16 cellular contexts compared by ENCODE assay signal in genomic region chr11:12270215-12270797, GRCh38.
DNase-seq lines count a peak whose midpoint lies in the region; ATAC-seq and TF ChIP-seq lines count a peak whose summit lies in the region.
"Had no signal": no experiment of that assay in that cellular context is flagged by ENCODE, and none has a peak within 500 bp of the region (broad histone marks: within the 10 kb centered on the region; RNA-seq: fewer than 3 reads in every experiment).

No MANE protein-coding gene starts in this region.

- DNase-seq in HFFc6 (no peak), WTC11 (ENCODE audit: low spot score) (no peak), fibroblast of the aortic adventitia (ENCODE audit: low read depth) (peak; percentile 44), osteoblast (ENCODE audit: insufficient read length, low spot score, missing footprints) (peak; percentile 64), medulla oblongata (ENCODE audit: extremely low spot score) (no peak), DMS79 (lab: John Stamatoyannopoulos, UW) (no peak)
- DNase-seq in activated CD4-positive, alpha-beta T cell treated with anti-CD3 and anti-CD28 coated beads, Interleukin-2, amount 50 U/mL, for 48 hours: no peak
- DNase-seq in stimulated activated CD4-positive, alpha-beta T cell treated with anti-CD3 and anti-CD28 coated beads, Interleukin-4, amount 100 ng/mL, for 24 hours: no peak
- DNase-seq: activated CD4-positive, CD25-positive, alpha-beta regulatory T cell; activated effector memory CD4-positive, alpha-beta T cell treated with anti-CD3 and anti-CD28 coated beads, Interleukin-2, amount 50 U/mL, for 16 hours; amniotic stem cell; left lung; naive B cell; NCI-H1436; NCI-H345 had no signal

- H3K27me3 Mint-ChIP-seq in HFFc6 (ENCODE audit: insufficient read depth) (peaks cover 2% of the 10 kb centered on the region), WTC11 (ENCODE audit: low read depth) (no peaks in the 10 kb centered on the region)

- POLR2A ChIA-PET in WTC11 (lab: Charles Lee): no interaction called here

- H3K27ac Mint-ChIP-seq in HFFc6 (peak overlapping the region; percentile 17), WTC11 (0 out of 2 replicates have a peak overlapping the region, but pooled peaks have one; percentile 0)

- H3K36me3 Mint-ChIP-seq in HFFc6 (ENCODE audit: low read depth) (0 out of 2 replicates have a peak, but pooled peaks cover 4% of the 10 kb centered on the region), WTC11 (no peaks in the 10 kb centered on the region)
- H3K36me3 Mint-ChIP-seq: naive B cell had no signal

- CTCF ChIA-PET in WTC11 (lab: Charles Lee): interaction anchor here (0.7 to 3.1 kb wide), 5 partner anchors 11 to 223 kb away, joined by 3 to 11 read pairs (median 3); no protein-coding TSS in a partner anchor

- peaks cover 32% of the 10 kb centered on the region for H3K4me1 ChIP-seq in osteoblast (ENCODE audit: insufficient read depth, low read length)

- H3K4me1 Mint-ChIP-seq in HFFc6 (ENCODE audit: low read depth): peaks cover 39% of the 10 kb centered on the region
- no peaks in the 10 kb centered on the region for H3K4me1 Mint-ChIP-seq in WTC11
- H3K4me1 Mint-ChIP-seq: naive B cell had no signal

- no peak overlapping the region for H3K4me3 ChIP-seq in fibroblast of the aortic adventitia (ENCODE audit: low read depth, low read length)
- H3K4me3 ChIP-seq in osteoblast (ENCODE audit: insufficient read depth, low read length): no peak overlapping the region
- H3K4me3 ChIP-seq: left lung, SJSA1 had no signal

- H3K27me3 ChIP-seq in osteoblast (ENCODE audit: insufficient read depth, low read length): no peaks in the 10 kb centered on the region
- H3K27me3 ChIP-seq: left lung, SJSA1 had no signal

- H3K79me2 ChIP-seq in osteoblast (ENCODE audit: insufficient read depth, low read length): no peaks in the 10 kb centered on the region

- ATAC-seq in WTC11: no peak

- H4K20me1 ChIP-seq in osteoblast (ENCODE audit: insufficient read depth, low read length): no peaks in the 10 kb centered on the region

- TF ChIP-seq CTCF in HFFc6 (IDR thresholded peaks at IDR 0.05): no peak
- TF ChIP-seq CTCF in WTC11 (IDR thresholded peaks at IDR 0.05): no peak
- TF ChIP-seq CTCF in fibroblast of the aortic adventitia (IDR thresholded peaks at IDR 0.05; ENCODE audit: insufficient read depth, low read length): no peak
- TF ChIP-seq CTCF in osteoblast (IDR thresholded peaks at IDR 0.05; ENCODE audit: extremely low read depth, low read depth, low read length): no peak

- no peaks in the 10 kb centered on the region for H3K9me3 Mint-ChIP-seq in HFFc6
- H3K9me3 Mint-ChIP-seq in WTC11: no peaks in the 10 kb centered on the region

- H3K36me3 ChIP-seq in osteoblast (ENCODE audit: insufficient read depth, low read length): peaks cover 8% of the 10 kb centered on the region
- H3K36me3 ChIP-seq: left lung, SJSA1 had no signal

- H3K4me2 ChIP-seq in osteoblast (ENCODE audit: insufficient read depth, low read length): no peak overlapping the region

- H3K27ac ChIP-seq in osteoblast (ENCODE audit: low read depth, low read length): no peak overlapping the region
- H3K27ac ChIP-seq: left lung, SJSA1 had no signal

- no peak overlapping the region for H2AFZ ChIP-seq in osteoblast (ENCODE audit: low read length)

- H3K4me3 Mint-ChIP-seq in HFFc6 (no peak overlapping the region), WTC11 (no peak overlapping the region)
- H3K4me3 Mint-ChIP-seq: naive B cell had no signal

- no peaks in the 10 kb centered on the region for H3K9me3 ChIP-seq in osteoblast (ENCODE audit: low read depth, low read length)
- H3K9me3 ChIP-seq: left lung, SJSA1 had no signal

TF ChIP-seq in WTC11, 78 proteins besides CTCF, POLR2A, EP300 and RAD21:
- TF ChIP-seq IRF1 (CRISPR knock-in tag; IDR thresholded peaks at IDR 0.05) (no peak), ZNF396 (CRISPR knock-in tag; IDR thresholded peaks at IDR 0.05; ENCODE audit: borderline replicate concordance) (no peak), USF1 (CRISPR knock-in tag; IDR thresholded peaks at IDR 0.05) (no peak), ETV6 (CRISPR knock-in tag; IDR thresholded peaks at IDR 0.05) (no peak), NFYB (CRISPR knock-in tag; conservative IDR thresholded peaks at IDR 0.05; ENCODE audit: low read depth) (no peak), FOXJ3 (CRISPR knock-in tag; IDR thresholded peaks at IDR 0.05; ENCODE audit: borderline replicate concordance) (no peak), SMAD3 (CRISPR knock-in tag; IDR thresholded peaks at IDR 0.05; ENCODE audit: borderline replicate concordance) (no peak), RELA (CRISPR knock-in tag; IDR thresholded peaks at IDR 0.05; ENCODE audit: borderline replicate concordance) (no peak), HMGXB4 (CRISPR knock-in tag; IDR thresholded peaks at IDR 0.05) (no peak), RORB (CRISPR knock-in tag; IDR thresholded peaks at IDR 0.05) (no peak), CBFB (CRISPR knock-in tag; IDR thresholded peaks at IDR 0.05; ENCODE audit: low read depth) (no peak), ZNF263 (CRISPR knock-in tag; IDR thresholded peaks at IDR 0.05; ENCODE audit: low read depth) (no peak), CREB1 (CRISPR knock-in tag; IDR thresholded peaks at IDR 0.05) (no peak), ZNF423 (CRISPR knock-in tag; IDR thresholded peaks at IDR 0.05) (no peak), ATF6 (CRISPR knock-in tag; IDR thresholded peaks at IDR 0.05) (no peak)
TF ChIP-seq in WTC11: peak in this region for 0.

Comparison
In these comparisons a context has a peak if more than half of its experiments do, and no peak if none do; other contexts are left out.
1. DNase-seq: peak in fibroblast of the aortic adventitia (single experiment) and osteoblast (single experiment); none in HFFc6 (single experiment), WTC11 (single experiment), activated CD4-positive, alpha-beta T cell treated with anti-CD3 and anti-CD28 coated beads, Interleukin-2, amount 50 U/mL, for 48 hours (0 of 2), medulla oblongata (single experiment), stimulated activated CD4-positive, alpha-beta T cell treated with anti-CD3 and anti-CD28 coated beads, Interleukin-4, amount 100 ng/mL, for 24 hours (single experiment) and DMS79 (single experiment).